In the genomic region with DNA sequence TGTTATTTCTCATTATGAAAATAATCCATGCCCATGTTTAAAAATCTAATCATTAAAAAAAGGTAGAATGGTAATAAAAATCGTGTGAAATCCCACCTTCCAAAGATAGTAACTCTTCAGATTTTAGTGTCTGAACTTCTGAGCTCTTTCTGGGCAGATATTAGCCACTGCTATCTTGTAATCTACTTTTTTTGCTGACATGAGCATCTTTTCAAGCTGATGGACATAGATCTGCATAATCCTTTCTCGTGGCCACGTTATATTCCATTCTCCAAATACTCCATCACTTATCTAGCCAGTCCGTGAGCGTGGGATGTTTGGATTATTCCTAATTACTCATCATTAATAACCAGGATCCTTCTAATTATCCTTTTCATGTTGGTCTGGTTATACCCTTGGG, we compare ENCODE assay signal across 1 cellular context.
TF ChIP-seq lines count a peak whose summit lies in the region.

No MANE protein-coding gene starts in this region.

TF ChIP-seq in HepG2, 621 proteins besides CTCF, POLR2A, EP300 and RAD21 (continued from another document):
- TF ChIP-seq KDM5B (CRISPR knock-in tag; IDR thresholded peaks at IDR 0.05; ENCODE audit: borderline replicate concordance) (no peak), MAFF (IDR thresholded peaks at IDR 0.05; ENCODE audit: low read depth, low read length) (peak; percentile 89)
